In genomic region chr6:167437888-167438484, GRCh38 we compare ENCODE assay signal across 26 cellular contexts.
"Had no signal": no experiment of that assay in that cellular context is flagged by ENCODE, and none has a peak within 500 bp of the region (broad histone marks: within the 10 kb centered on the region; RNA-seq: fewer than 3 reads in every experiment).

No MANE protein-coding gene starts in this region.

- H2AFZ ChIP-seq: PC-9 had no signal

- DNase-seq: activated CD4-positive, alpha-beta T cell treated with anti-CD3 and anti-CD28 coated beads for 36 hours; activated CD4-positive, alpha-beta T cell treated with anti-CD3 and anti-CD28 coated beads, Interleukin-2, amount 10 ng/mL, durations not matched to agents 7 days and 5 days; activated CD4-positive, alpha-beta T cell treated with anti-CD3 and anti-CD28 coated beads, Interleukin-2, amount 50 U/mL, for 48 hours; activated CD8-positive, alpha-beta T cell treated with anti-CD3 and anti-CD28 coated beads, Interleukin-2, amount 10 ng/mL, durations not matched to agents 7 days and 5 days; activated gamma-delta T cell treated with Interleukin-2 at 50 U/mL for 16 hours; activated naive CD4-positive, alpha-beta T cell treated with anti-CD3 and anti-CD28 coated beads for 36 hours; activated T-cell treated with anti-CD3 and anti-CD28 coated beads, Interleukin-2, amount 50 U/mL, for 24 hours; adrenal gland; brain microvascular endothelial cell; central memory CD4-positive, alpha-beta T cell; MM.1S; MV-4-11; NCI-H1092; NCI-H1436 treated with DMSO at 0.1 percent for 48 hours; NCI-H1694 treated with DMSO at 0.1 percent for 48 hours; NCI-H2029; NCI-H345; NCI-H524 treated with DMSO at 0.1 percent for 48 hours; NK-92 treated with Interleukin-12 subunit alpha and Interleukin-12 subunit beta, amount 100 ng/mL, for 24 hours; PC-9; Right ventricle myocardium superior; T1000; WERI-Rb-1 had no signal

- H3K27ac ChIP-seq: adrenal gland, brain microvascular endothelial cell, KMS-11, PC-9, SK-N-MC, WERI-Rb-1 had no signal

- H3K4me1 ChIP-seq: adrenal gland had no signal

- H3K27me3 ChIP-seq: adrenal gland, brain microvascular endothelial cell had no signal

- H3K9me3 ChIP-seq: adrenal gland had no signal

- H3K9ac ChIP-seq: KMS-11 had no signal

- H3K4me2 ChIP-seq: KMS-11, PC-9 had no signal

- ATAC-seq: activated CD4-positive, alpha-beta T cell treated with anti-CD3 and anti-CD28 coated beads for 36 hours; activated CD8-positive, alpha-beta T cell treated with anti-CD3 and anti-CD28 coated beads, Interleukin-2, amount 10 ng/mL, durations not matched to agents 7 days and 5 days; activated naive CD4-positive, alpha-beta T cell treated with anti-CD3 and anti-CD28 coated beads, Interleukin-2, amount 50 U/mL, for 72 hours had no signal

- H3K36me3 ChIP-seq: adrenal gland, brain microvascular endothelial cell, WERI-Rb-1 had no signal

- H3K4me3 ChIP-seq: adrenal gland, PC-9, SK-N-MC had no signal
